ENCODE assay signal across 8 cellular contexts in the genomic region with DNA sequence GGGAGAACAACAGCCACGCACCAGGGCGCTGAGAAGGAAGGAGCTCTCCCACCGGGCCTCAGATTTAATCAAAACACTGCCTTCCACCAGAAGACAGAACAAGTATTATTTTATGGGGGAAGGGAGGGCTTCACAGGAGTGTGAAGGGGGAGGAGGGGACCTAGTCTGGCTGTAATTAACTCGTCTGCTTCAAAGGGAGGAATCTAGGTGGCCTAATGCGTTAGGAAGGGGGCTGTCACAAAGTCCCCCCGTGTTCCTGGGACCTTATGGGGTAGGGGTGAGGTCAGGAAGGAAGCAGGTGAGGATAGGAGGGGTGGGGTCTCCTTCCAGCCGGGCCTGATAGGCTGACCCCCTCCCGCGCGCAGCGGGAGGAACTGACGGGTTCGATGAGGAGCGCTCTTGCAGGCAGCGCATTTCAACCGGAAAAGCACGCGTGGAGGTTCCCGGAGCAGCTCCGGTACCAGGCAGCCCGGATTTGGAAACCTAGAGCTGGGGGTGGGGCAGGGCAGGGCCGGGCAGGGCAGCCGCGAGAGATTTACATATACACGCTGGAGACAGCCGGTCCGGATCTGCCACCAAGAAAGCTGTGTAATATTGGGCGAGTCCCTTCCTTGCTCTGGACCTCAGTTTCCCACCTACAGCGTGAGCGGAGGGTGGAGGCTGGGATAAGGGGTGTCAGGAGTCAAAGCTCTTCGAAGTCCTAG. TPM values are rescaled to one million over a fixed set of nuclear protein-coding genes. Genes with fewer than 3 reads are reported as not detected.
DNase-seq lines count a peak whose midpoint lies in the region; ATAC-seq and TF ChIP-seq lines count a peak whose summit lies in the region.

No MANE protein-coding gene starts in this region.

- H3K4me3 ChIP-seq in esophagus squamous epithelium = peak overlapping the region; percentile 77 to 91 (median 91)

- intact Hi-C loops in activated CD8-positive, alpha-beta T cell treated with anti-CD3 and anti-CD28 coated beads for 36 hours (cut with micrococcal nuclease) = no loop called here
- intact Hi-C loops in esophagus squamous epithelium (cut with DNase I) = no loop called here

- no peaks in the 10 kb centered on the region for H3K36me3 ChIP-seq in esophagus squamous epithelium

- CTCF ChIA-PET in activated CD8-positive, alpha-beta T cell treated with anti-CD3 and anti-CD28 coated beads for 36 hours (lab: Charles Lee) = interaction anchor here (0.9 to 3.3 kb wide), 3 partner anchors 21 to 156 kb away, joined by 5 to 11 read pairs (median 9); no protein-coding TSS in a partner anchor

- no peaks in the 10 kb centered on the region for H3K36me3 Mint-ChIP-seq in activated CD8-positive, alpha-beta T cell treated with anti-CD3 and anti-CD28 coated beads for 36 hours (ENCODE audit: low read depth)
- no peaks in the 10 kb centered on the region for H3K36me3 Mint-ChIP-seq in natural killer cell treated with Interleukin-12 subunit alpha and Interleukin-12 subunit beta and Interleukin-15 and Interleukin-18, amount 100 ng/mL, for 72 hours

- H3K27ac ChIP-seq in esophagus squamous epithelium = peak overlapping the region; percentile 91 to 97 (median 96)

- peak in 1 of 4 donors; percentile 39 for TF ChIP-seq POLR2A in esophagus squamous epithelium (IDR thresholded peaks at IDR 0.05)

- H3K27me3 ChIP-seq in esophagus squamous epithelium = no peaks in the 10 kb centered on the region

- no peak overlapping the region for H3K27ac Mint-ChIP-seq in activated CD8-positive, alpha-beta T cell treated with anti-CD3 and anti-CD28 coated beads for 36 hours
- no peak overlapping the region for H3K27ac Mint-ChIP-seq in natural killer cell treated with Interleukin-12 subunit alpha and Interleukin-12 subunit beta and Interleukin-15 and Interleukin-18, amount 100 ng/mL, for 72 hours

- H3K9me3 Mint-ChIP-seq in activated CD8-positive, alpha-beta T cell treated with anti-CD3 and anti-CD28 coated beads for 36 hours = no peaks in the 10 kb centered on the region
- no peaks in the 10 kb centered on the region for H3K9me3 Mint-ChIP-seq in natural killer cell treated with Interleukin-12 subunit alpha and Interleukin-12 subunit beta and Interleukin-15 and Interleukin-18, amount 100 ng/mL, for 72 hours

- DNase-seq in NCI-H82 (lab: John Stamatoyannopoulos, UW) (peak; percentile 65), NCI-H82 treated with DMSO at 0.1 percent for 48 hours (lab: John Stamatoyannopoulos, UW; ENCODE audit: unreplicated experiment) (no peak), esophagus squamous epithelium (lab: John Stamatoyannopoulos, UW) (no peak), dedifferentiated amniotic fluid mesenchymal stem cell (ENCODE audit: extremely low spot score) (no peak)
- peak; percentile 28 for DNase-seq in activated CD8-positive, alpha-beta T cell treated with anti-CD3 and anti-CD28 coated beads for 36 hours
- no peak for DNase-seq in natural killer cell treated with Interleukin-12 subunit alpha and Interleukin-12 subunit beta and Interleukin-15 and Interleukin-18, amount 100 ng/mL, for 72 hours (ENCODE audit: low spot score)

- no peak for ATAC-seq in activated CD8-positive, alpha-beta T cell treated with anti-CD3 and anti-CD28 coated beads for 36 hours
- no peak for ATAC-seq in natural killer cell treated with Interleukin-12 subunit alpha and Interleukin-12 subunit beta and Interleukin-15 and Interleukin-18, amount 100 ng/mL, for 72 hours
- ATAC-seq in HG03457 (IDR thresholded peaks at IDR 0.05; ENCODE audit: unreplicated experiment) = no peak
- no peak for ATAC-seq in GM21723 (IDR thresholded peaks at IDR 0.05; ENCODE audit: unreplicated experiment)

- H3K4me1 Mint-ChIP-seq in activated CD8-positive, alpha-beta T cell treated with anti-CD3 and anti-CD28 coated beads for 36 hours (ENCODE audit: low read depth) = peaks cover 29% of the 10 kb centered on the region
- H3K4me1 Mint-ChIP-seq in natural killer cell treated with Interleukin-12 subunit alpha and Interleukin-12 subunit beta and Interleukin-15 and Interleukin-18, amount 100 ng/mL, for 72 hours (ENCODE audit: low read depth in 2 of 2) = peaks cover 9 to 17% of the 10 kb centered on the region in 2 donors

- H3K27me3 Mint-ChIP-seq in activated CD8-positive, alpha-beta T cell treated with anti-CD3 and anti-CD28 coated beads for 36 hours = peaks cover 4% of the 10 kb centered on the region
- H3K27me3 Mint-ChIP-seq in natural killer cell treated with Interleukin-12 subunit alpha and Interleukin-12 subunit beta and Interleukin-15 and Interleukin-18, amount 100 ng/mL, for 72 hours = peaks cover 0 to 11% of the 10 kb centered on the region in 2 donors

- POLR2A ChIA-PET in activated CD8-positive, alpha-beta T cell treated with anti-CD3 and anti-CD28 coated beads for 36 hours (lab: Charles Lee) = no interaction called here

- H3K4me1 ChIP-seq in esophagus squamous epithelium = peaks cover 33 to 80% (median 43%) of the 10 kb centered on the region in 3 donors

- H3K4me3 Mint-ChIP-seq in activated CD8-positive, alpha-beta T cell treated with anti-CD3 and anti-CD28 coated beads for 36 hours = peak overlapping the region; percentile 79
- H3K4me3 Mint-ChIP-seq in natural killer cell treated with Interleukin-12 subunit alpha and Interleukin-12 subunit beta and Interleukin-15 and Interleukin-18, amount 100 ng/mL, for 72 hours = peak overlapping the region; percentile 85

- no peak for TF ChIP-seq CTCF in activated CD8-positive, alpha-beta T cell treated with anti-CD3 and anti-CD28 coated beads for 36 hours (IDR thresholded peaks at IDR 0.05)
- TF ChIP-seq CTCF in esophagus squamous epithelium (IDR thresholded peaks at IDR 0.05) = peak in 1 of 6 experiments; percentile 2

- no peaks in the 10 kb centered on the region for H3K9me3 ChIP-seq in esophagus squamous epithelium

- WGBS in esophagus squamous epithelium, 2 donors = 1 to 7% methylated on average over 18 to 26 of the region's 31 CpGs

RNA-seq across cellular contexts. Expression of gene SHB, which starts 2.0 kb away (rescaled TPM):
- total RNA-seq in activated CD8-positive, alpha-beta T cell treated with anti-CD3 and anti-CD28 coated beads for 36 hours = 1 to 10 TPM; 2.8 to 3.2 TPM
- total RNA-seq in esophagus squamous epithelium = 10 to 100 TPM; 17.7 to 31.4 (median 24.2) TPM
- 1 to 10 TPM in 1 of 2 donors, under 1 TPM in 1; 0.14 to 1.6 TPM for total RNA-seq in natural killer cell treated with Interleukin-12 subunit alpha and Interleukin-12 subunit beta and Interleukin-15 and Interleukin-18, amount 100 ng/mL, for 72 hours

Comparison
In these comparisons a context has a peak if more than half of its experiments do, and no peak if none do; other contexts are left out.
1. DNase-seq: peak in NCI-H82 (single experiment) and activated CD8-positive, alpha-beta T cell treated with anti-CD3 and anti-CD28 coated beads for 36 hours (single experiment); none in NCI-H82 treated with DMSO at 0.1 percent for 48 hours (single experiment), esophagus squamous epithelium (single experiment), natural killer cell treated with Interleukin-12 subunit alpha and Interleukin-12 subunit beta and Interleukin-15 and Interleukin-18, amount 100 ng/mL, for 72 hours (single experiment) and dedifferentiated amniotic fluid mesenchymal stem cell (single experiment).
2. RNA of gene SHB, which starts 2.0 kb away (total RNA-seq): 17.7 to 31.4 TPM in esophagus squamous epithelium; 2.8 to 3.2 TPM in activated CD8-positive, alpha-beta T cell treated with anti-CD3 and anti-CD28 coated beads for 36 hours and 0.14 to 1.6 TPM in natural killer cell treated with Interleukin-12 subunit alpha and Interleukin-12 subunit beta and Interleukin-15 and Interleukin-18, amount 100 ng/mL, for 72 hours; every median in the first group is over 4 times any median in the second.